1 cellular context compared by ENCODE assay signal in genomic region chr15:94135748-94136147, GRCh38.
TF ChIP-seq lines count a peak whose summit lies in the region.

No MANE protein-coding gene starts in this region.

TF ChIP-seq in neural cell, 6 proteins besides CTCF, POLR2A, EP300 and RAD21 (continued from another document):
- TF ChIP-seq POLR2AphosphoS5 (IDR thresholded peaks at IDR 0.05), result no peak
